12 cellular contexts compared by ENCODE assay signal in genomic region chrX:151754042-151754419, GRCh38. TPM values are rescaled to one million over a fixed set of nuclear protein-coding genes. Genes with fewer than 3 reads are reported as not detected.
DNase-seq lines count a peak whose midpoint lies in the region; ATAC-seq and TF ChIP-seq lines count a peak whose summit lies in the region.
"Had no signal": no experiment of that assay in that cellular context is flagged by ENCODE, and none has a peak within 500 bp of the region (broad histone marks: within the 10 kb centered on the region; RNA-seq: fewer than 3 reads in every experiment).

No MANE protein-coding gene starts in this region.

- H3K9me3 ChIP-seq in PC-9 (ENCODE audit: insufficient read depth, low read depth): no peaks in the 10 kb centered on the region
- H3K9me3 ChIP-seq in spleen: no peaks in the 10 kb centered on the region

- H3K9me3 Mint-ChIP-seq in activated T-cell treated with anti-CD3 and anti-CD28 coated beads, Interleukin-2, amount 50 U/mL, for 4 hours: no peaks in the 10 kb centered on the region
- H3K9me3 Mint-ChIP-seq: activated CD4-positive, alpha-beta memory T cell treated with anti-CD3 and anti-CD28 coated beads, Interleukin-2, amount 10 ng/mL, durations not matched to agents 7 days and 5 days had no signal

- ATAC-seq in HG03342 (IDR thresholded peaks at IDR 0.05; ENCODE audit: unreplicated experiment): no peak
- no peak for ATAC-seq in activated T-cell treated with anti-CD3 and anti-CD28 coated beads, Interleukin-2, amount 50 U/mL, for 4 hours

- no peaks in the 10 kb centered on the region for H3K36me3 ChIP-seq in PC-9 (ENCODE audit: low read depth)
- H3K36me3 ChIP-seq in spleen: no peaks in the 10 kb centered on the region
- H3K36me3 ChIP-seq: cardiac muscle cell had no signal

- H3F3A ChIP-seq in PC-9 (ENCODE audit: insufficient read depth, low read depth): peaks cover 12% of the 10 kb centered on the region; the same call in 1 of the 2 replicates

- H3K27me3 ChIP-seq in PC-9 (ENCODE audit: insufficient read depth, low read depth) (no peaks in the 10 kb centered on the region), spleen (replicated peaks in 1 of 7) (peaks cover 0 to 26% (median 0%) of the 10 kb centered on the region in 7 donors)
- H3K27me3 ChIP-seq: cardiac muscle cell had no signal

- no peaks in the 10 kb centered on the region for H4K20me1 ChIP-seq in PC-9 (ENCODE audit: insufficient read depth)

- peak; percentile 2 for DNase-seq in NCI-H146 (lab: John Stamatoyannopoulos, UW)
- no peak for DNase-seq in NCI-H146 treated with DMSO at 0.1 percent for 48 hours (lab: John Stamatoyannopoulos, UW; ENCODE audit: unreplicated experiment)
- peak; percentile 43 to 97 for DNase-seq in PC-9
- peak; percentile 72 for DNase-seq in fibroblast of peridontal ligament (ENCODE audit: extremely low read depth)
- peak; percentile 61 for DNase-seq in spleen
- no peak for DNase-seq in stimulated activated naive CD4-positive, alpha-beta T cell (lab: John Stamatoyannopoulos, UW)
- DNase-seq in activated T-cell treated with anti-CD3 and anti-CD28 coated beads, Interleukin-2, amount 50 U/mL, for 4 hours: no peak

- no peak for TF ChIP-seq CTCF in PC-9 (conservative IDR thresholded peaks at IDR 0.05)
- TF ChIP-seq CTCF in spleen (IDR thresholded peaks at IDR 0.05 in 8 of 11, conservative IDR thresholded peaks at IDR 0.05 in 3 of 11): no peak

- no peaks in the 10 kb centered on the region for H3K9me2 ChIP-seq in PC-9 (ENCODE audit: insufficient read depth)

- 71 to 89% (median 80%) methylated on average over 3 to 6 of the region's 6 CpGs for WGBS in spleen, 5 donors

- peak overlapping the region; percentile 56 for H2AFZ ChIP-seq in PC-9

- CTCF ChIA-PET in PC-9 (lab: Charles Lee): interaction anchor here (1.1 kb wide), 1 partner anchor 887 kb away, joined by 3 read pairs; no protein-coding TSS in a partner anchor

- no TSS peak for BruUV-seq in PC-9 (replicated peaks; lab: Mats Ljungman, UMichigan)

- peak overlapping the region; percentile 85 for H3K4me2 ChIP-seq in PC-9

- H3K4me1 ChIP-seq in PC-9 (replicated peaks; ENCODE audit: insufficient read depth): peaks cover 22% of the 10 kb centered on the region
- no peaks in the 10 kb centered on the region for H3K4me1 ChIP-seq in spleen

- H3K36me3 Mint-ChIP-seq in activated T-cell treated with anti-CD3 and anti-CD28 coated beads, Interleukin-2, amount 50 U/mL, for 4 hours (ENCODE audit: insufficient read depth): no peaks in the 10 kb centered on the region

- H3K4me3 ChIP-seq in PC-9: peak overlapping the region; percentile 36; the same call in 1 of the 2 replicates
- no peak overlapping the region for H3K4me3 ChIP-seq in spleen
- H3K4me3 ChIP-seq: cardiac muscle cell, K562 had no signal

- no peaks in the 10 kb centered on the region for H3K79me2 ChIP-seq in PC-9 (ENCODE audit: low read depth)

- POLR2A ChIA-PET in PC-9 (lab: Charles Lee; ENCODE audit: unreplicated experiment): interaction anchor here (0.7 kb wide), 1 partner anchor 42 kb away, joined by 3 read pairs; no protein-coding TSS in a partner anchor

- H3K27ac ChIP-seq in PC-9 (peak overlapping the region; percentile 78), spleen (no peak overlapping the region)
- H3K27ac ChIP-seq: cardiac muscle cell had no signal

- no peak for TF ChIP-seq POLR2A in spleen (IDR thresholded peaks at IDR 0.05)

- no peaks in the 10 kb centered on the region for H3K4me1 Mint-ChIP-seq in activated T-cell treated with anti-CD3 and anti-CD28 coated beads, Interleukin-2, amount 50 U/mL, for 4 hours (ENCODE audit: low read depth)
- H3K4me1 Mint-ChIP-seq: activated CD4-positive, alpha-beta memory T cell treated with anti-CD3 and anti-CD28 coated beads, Interleukin-2, amount 10 ng/mL, durations not matched to agents 7 days and 5 days had no signal

- intact Hi-C loops in PC-9 (cut with micrococcal nuclease; ENCODE audit: unreplicated experiment): loop anchor here (1.0 to 10.0 kb wide), 3 partner anchors 42 to 291 kb away; partner anchors contain the start of gene GABRE
- intact Hi-C loops in spleen (cut with DNase I; ENCODE audit: low total_unique reads): no loop called here

- peaks cover 10% of the 10 kb centered on the region for H3K27me3 Mint-ChIP-seq in activated T-cell treated with anti-CD3 and anti-CD28 coated beads, Interleukin-2, amount 50 U/mL, for 4 hours (ENCODE audit: low read depth)
- H3K27me3 Mint-ChIP-seq: activated CD4-positive, alpha-beta memory T cell treated with anti-CD3 and anti-CD28 coated beads, Interleukin-2, amount 10 ng/mL, durations not matched to agents 7 days and 5 days had no signal

- no peak overlapping the region for H3K4me3 Mint-ChIP-seq in activated T-cell treated with anti-CD3 and anti-CD28 coated beads, Interleukin-2, amount 50 U/mL, for 4 hours
- H3K4me3 Mint-ChIP-seq: activated CD4-positive, alpha-beta memory T cell treated with anti-CD3 and anti-CD28 coated beads, Interleukin-2, amount 10 ng/mL, durations not matched to agents 7 days and 5 days had no signal

RNA-seq across cellular contexts. Expression of gene CNGA2, which starts 19.5 kb away (rescaled TPM):
- total RNA-seq in PC-9 (2021) (not detected in 2 replicates), spleen (not detected)
- polyA plus RNA-seq in spleen: not detected
- total RNA-seq in activated T-cell treated with anti-CD3 and anti-CD28 coated beads, Interleukin-2, amount 50 U/mL, for 4 hours: not detected
- total RNA-seq: activated CD4-positive, alpha-beta memory T cell treated with anti-CD3 and anti-CD28 coated beads, Interleukin-2, amount 10 ng/mL, durations not matched to agents 7 days and 5 days; cardiac muscle cell; K562; posterior vena cava had no signal
- polyA plus RNA-seq: cardiac muscle cell, K562 had no signal

RNA-seq across cellular contexts. Expression of gene FATE1, which starts 38.2 kb away (rescaled TPM):
- total RNA-seq in PC-9 (2021) (not detected in 2 replicates), spleen (not detected)
- polyA plus RNA-seq in spleen: under 1 TPM in 1 of 3 donors, not detected in 2; 0.06 TPM
- not detected for total RNA-seq in activated T-cell treated with anti-CD3 and anti-CD28 coated beads, Interleukin-2, amount 50 U/mL, for 4 hours
- total RNA-seq: activated CD4-positive, alpha-beta memory T cell treated with anti-CD3 and anti-CD28 coated beads, Interleukin-2, amount 10 ng/mL, durations not matched to agents 7 days and 5 days; K562; posterior vena cava had no signal
- polyA plus RNA-seq: cardiac muscle cell, K562 had no signal

RNA-seq across cellular contexts. Expression of gene PRRG3, which starts 58.8 kb away (rescaled TPM):
- total RNA-seq in PC-9 (2021): not detected in 2 replicates
- total RNA-seq in spleen: 1 to 10 TPM in 6 of 7 donors, under 1 TPM in 1; 0.79 to 4.3 (median 1.8) TPM
- under 1 TPM; 0.06 to 0.99 (median 0.22) TPM for polyA plus RNA-seq in spleen
- total RNA-seq in activated T-cell treated with anti-CD3 and anti-CD28 coated beads, Interleukin-2, amount 50 U/mL, for 4 hours: not detected
- total RNA-seq: activated CD4-positive, alpha-beta memory T cell treated with anti-CD3 and anti-CD28 coated beads, Interleukin-2, amount 10 ng/mL, durations not matched to agents 7 days and 5 days; K562 had no signal
- polyA plus RNA-seq: K562 had no signal

Comparison
In these comparisons a context has a peak if more than half of its experiments do, and no peak if none do; other contexts are left out.
1. DNase-seq: peak in NCI-H146 (single experiment), PC-9 (2 of 2), fibroblast of peridontal ligament (single experiment) and spleen (single experiment); none in NCI-H146 treated with DMSO at 0.1 percent for 48 hours (single experiment), stimulated activated naive CD4-positive, alpha-beta T cell (0 of 6) and activated T-cell treated with anti-CD3 and anti-CD28 coated beads, Interleukin-2, amount 50 U/mL, for 4 hours (single experiment).